8 cellular contexts compared by ENCODE assay signal in genomic region chr15:45200799-45201556, GRCh38. TPM values are rescaled to one million over a fixed set of nuclear protein-coding genes. Genes with fewer than 3 reads are reported as not detected.
A peak's percentile ranks its signal among the peaks of the same experiment; 100 is the strongest.
DNase-seq lines count a peak whose midpoint lies in the region; ATAC-seq and TF ChIP-seq lines count a peak whose summit lies in the region.

No MANE protein-coding gene starts in this region.

- no peak for TF ChIP-seq CTCF in KMS-11 (conservative IDR thresholded peaks at IDR 0.05; ENCODE audit: low read depth, low read length)
- no peak for TF ChIP-seq CTCF in fibroblast of the aortic adventitia (IDR thresholded peaks at IDR 0.05; ENCODE audit: insufficient read depth, low read length)
- no peak for TF ChIP-seq CTCF in nephron progenitor cell (IDR thresholded peaks at IDR 0.05)

- H3K79me2 ChIP-seq in KMS-11 (ENCODE audit: insufficient read depth, low read depth), result no peaks in the 10 kb centered on the region

- no peak overlapping the region for H3K27ac Mint-ChIP-seq in nephron progenitor cell
- no peak overlapping the region for H3K27ac Mint-ChIP-seq in stimulated activated naive CD8-positive, alpha-beta T cell treated with anti-CD3 and anti-CD28 coated beads, Interleukin-15, amount 100 ng/mL, for 72 hours

- H3K4me1 ChIP-seq in KMS-11 (ENCODE audit: low read depth, poor library complexity, severe bottlenecking), result peaks cover 16% of the 10 kb centered on the region

- peaks cover 8% of the 10 kb centered on the region for H3K4me1 Mint-ChIP-seq in nephron progenitor cell
- peaks cover 20% of the 10 kb centered on the region for H3K4me1 Mint-ChIP-seq in stimulated activated naive CD8-positive, alpha-beta T cell treated with anti-CD3 and anti-CD28 coated beads, Interleukin-15, amount 100 ng/mL, for 72 hours

- H3K9ac ChIP-seq in KMS-11, result peak overlapping the region; percentile 87

- H3K36me3 ChIP-seq in KMS-11 (ENCODE audit: insufficient read depth), result no peaks in the 10 kb centered on the region

- H2AFZ ChIP-seq in KMS-11 (ENCODE audit: low read depth), result peak overlapping the region; percentile 93

- no peaks in the 10 kb centered on the region for H4K20me1 ChIP-seq in KMS-11 (ENCODE audit: insufficient read depth)

- ATAC-seq in stimulated activated naive CD8-positive, alpha-beta T cell treated with anti-CD3 and anti-CD28 coated beads, Interleukin-15, amount 100 ng/mL, for 72 hours, result peak; percentile 42

- no peaks in the 10 kb centered on the region for H3K27me3 ChIP-seq in KMS-11 (ENCODE audit: insufficient read depth, low read depth)

- H3K4me3 Mint-ChIP-seq in nephron progenitor cell, result no peak overlapping the region
- no peak overlapping the region for H3K4me3 Mint-ChIP-seq in stimulated activated naive CD8-positive, alpha-beta T cell treated with anti-CD3 and anti-CD28 coated beads, Interleukin-15, amount 100 ng/mL, for 72 hours

- peak; percentile 71 for DNase-seq in NCI-H510A treated with DMSO at 0.1 percent for 48 hours (lab: John Stamatoyannopoulos, UW)
- no peak for DNase-seq in NCI-H510A (lab: John Stamatoyannopoulos, UW)
- peak; percentile 78 for DNase-seq in RPMI7951 (ENCODE audit: low read depth)
- peak; percentile 48 to 49 for DNase-seq in activated T-helper 1 cell treated with anti-CD3 and anti-CD28 coated beads, Interleukin-2, amount 50 U/mL, for 16 hours (ENCODE audit: low read depth in 1 of 2, low spot score in 1 of 2)
- peak; percentile 85 for DNase-seq in fibroblast of the aortic adventitia (ENCODE audit: low read depth)
- DNase-seq in nephron progenitor cell, result peak; percentile 84
- DNase-seq in stimulated activated naive CD8-positive, alpha-beta T cell treated with anti-CD3 and anti-CD28 coated beads, Interleukin-15, amount 100 ng/mL, for 72 hours, result peak; percentile 83 to 88

- H3K4me2 ChIP-seq in KMS-11, result peak overlapping the region; percentile 92

- H3K36me3 Mint-ChIP-seq in nephron progenitor cell (ENCODE audit: low read depth), result no peaks in the 10 kb centered on the region

- H3K9me3 Mint-ChIP-seq in nephron progenitor cell, result no peaks in the 10 kb centered on the region
- no peaks in the 10 kb centered on the region for H3K9me3 Mint-ChIP-seq in stimulated activated naive CD8-positive, alpha-beta T cell treated with anti-CD3 and anti-CD28 coated beads, Interleukin-15, amount 100 ng/mL, for 72 hours

- peaks cover 15% of the 10 kb centered on the region for H3K27me3 Mint-ChIP-seq in nephron progenitor cell (ENCODE audit: low read depth, poor library complexity)
- H3K27me3 Mint-ChIP-seq in stimulated activated naive CD8-positive, alpha-beta T cell treated with anti-CD3 and anti-CD28 coated beads, Interleukin-15, amount 100 ng/mL, for 72 hours, result no peaks in the 10 kb centered on the region

- peak overlapping the region; percentile 97 for H3K27ac ChIP-seq in KMS-11

- no peak overlapping the region for H3K4me3 ChIP-seq in KMS-11 (IDR thresholded peaks at IDR 0.05; ENCODE audit: insufficient read depth, low read depth, low read length)
- peak overlapping the region; percentile 70 for H3K4me3 ChIP-seq in fibroblast of the aortic adventitia (ENCODE audit: low read depth, low read length)

RNA-seq across cellular contexts. Expression of gene SHF, which starts 13.2 kb away (rescaled TPM):
- total RNA-seq in RPMI7951 (2014; rRNA removed; shearing (Covaris generic)), result 2.3 and 4.4 TPM in 2 replicates
- 1.9 and 11.0 TPM in 2 replicates for total RNA-seq in fibroblast of the aortic adventitia (ENCODE audit: low replicate concordance)

RNA-seq across cellular contexts. Expression of gene SLC28A2, which starts 51.1 kb away (rescaled TPM):
- total RNA-seq in RPMI7951 (2014; rRNA removed; shearing (Covaris generic)), result not detected in 2 replicates
- not detected in 2 replicates for total RNA-seq in fibroblast of the aortic adventitia (ENCODE audit: low replicate concordance)
